Comparison of ENCODE assay signal across 23 cellular contexts in genomic region chr11:1291295-1292017, GRCh38. TPM values are rescaled to one million over a fixed set of nuclear protein-coding genes. Genes with fewer than 3 reads are reported as not detected.
DNase-seq lines count a peak whose midpoint lies in the region; ATAC-seq and TF ChIP-seq lines count a peak whose summit lies in the region.
"Had no signal": no experiment of that assay in that cellular context is flagged by ENCODE, and none has a peak within 500 bp of the region (broad histone marks: within the 10 kb centered on the region; RNA-seq: fewer than 3 reads in every experiment).

No MANE protein-coding gene starts in this region.

- no peak overlapping the region for H3K27ac ChIP-seq in neuronal stem cell (replicated peaks; ENCODE audit: low read length)
- H3K27ac ChIP-seq: BLaER1 treated with 17β-estradiol and CSF1 and Interleukin-3, amounts not matched to agents 10 nM and 100 nM; brain microvascular endothelial cell; prostate gland; SK-N-MC had no signal

- peak overlapping the region; percentile 21 for H3K14ac ChIP-seq in neuronal stem cell (ENCODE audit: low read length)

- intact Hi-C loops in natural killer cell (cut with micrococcal nuclease) (no loop called here), left ventricle myocardium superior (cut with micrococcal nuclease) (no loop called here)

- H3K36me3 ChIP-seq in neuronal stem cell (replicated peaks in 1 of 2; ENCODE audit: control insufficient read depth in 2 of 2, insufficient read depth in 2 of 2, low read length in 2 of 2) = peaks cover 31 to 67% of the 10 kb centered on the region in 2 donors

- no peak overlapping the region for H3K4ac ChIP-seq in neuronal stem cell (ENCODE audit: low read length)

- H3K27me3 Mint-ChIP-seq in natural killer cell treated with Interleukin-12 subunit alpha and Interleukin-12 subunit beta and Interleukin-15 and Interleukin-18, amount 100 ng/mL, for 72 hours = no peaks in the 10 kb centered on the region
- H3K27me3 Mint-ChIP-seq in natural killer cell (ENCODE audit: low read depth in 2 of 2) = no peaks in the 10 kb centered on the region
- H3K27me3 Mint-ChIP-seq: activated CD4-positive, alpha-beta memory T cell treated with anti-CD3 and anti-CD28 coated beads, Interleukin-2, amount 10 ng/mL, durations not matched to agents 7 days and 5 days had no signal

- peaks cover 0 to 10% of the 10 kb centered on the region in 2 donors for H3K4me1 Mint-ChIP-seq in natural killer cell treated with Interleukin-12 subunit alpha and Interleukin-12 subunit beta and Interleukin-15 and Interleukin-18, amount 100 ng/mL, for 72 hours (ENCODE audit: low read depth in 2 of 2)
- peaks cover 10 to 12% of the 10 kb centered on the region in 2 donors for H3K4me1 Mint-ChIP-seq in natural killer cell
- H3K4me1 Mint-ChIP-seq: activated CD4-positive, alpha-beta memory T cell treated with anti-CD3 and anti-CD28 coated beads, Interleukin-2, amount 10 ng/mL, durations not matched to agents 7 days and 5 days had no signal

- WGBS in neuronal stem cell (ENCODE audit: extremely low coverage in 2 of 2, insufficient read length in 2 of 2, insufficient replicate concordance in 1 of 2), 2 donors = no CpG with 5 or more reads among the region's 46 CpGs

- no peaks in the 10 kb centered on the region for H3K9me3 ChIP-seq in neuronal stem cell (replicated peaks in 1 of 2; ENCODE audit: control insufficient read depth in 2 of 2, insufficient read depth in 1 of 2, low read depth in 1 of 2, low read length in 2 of 2)
- H3K9me3 ChIP-seq: Caco-2, prostate gland had no signal

- no peak overlapping the region for H3K4me3 ChIP-seq in neuronal stem cell (ENCODE audit: low read length in 2 of 2)
- H3K4me3 ChIP-seq: BLaER1 treated with 17β-estradiol and CSF1 and Interleukin-3, amounts not matched to agents 10 nM and 100 nM; prostate gland; SK-N-MC had no signal

- no peaks in the 10 kb centered on the region for H3K4me1 ChIP-seq in neuronal stem cell (ENCODE audit: control insufficient read depth in 2 of 2, insufficient read depth in 1 of 2, low read depth in 1 of 2, low read length in 2 of 2)
- H3K4me1 ChIP-seq: BLaER1 treated with 17β-estradiol and CSF1 and Interleukin-3, amounts not matched to agents 10 nM and 100 nM; Caco-2 had no signal

- peak; percentile 32 for DNase-seq in natural killer cell treated with Interleukin-12 subunit alpha and Interleukin-12 subunit beta and Interleukin-15 and Interleukin-18, amount 100 ng/mL, for 72 hours (ENCODE audit: low spot score)
- no peak for DNase-seq in natural killer cell
- DNase-seq in left ventricle myocardium superior = peak; percentile 16
- no peak for DNase-seq in neuronal stem cell (ENCODE audit: low spot score)
- DNase-seq in NCI-H2081 (lab: John Stamatoyannopoulos, UW) = no peak
- no peak for DNase-seq in effector CD4-positive, alpha-beta T cell
- DNase-seq: activated CD4-positive, alpha-beta memory T cell treated with anti-CD3 and anti-CD28 coated beads, Interleukin-2, amount 10 ng/mL, durations not matched to agents 7 days and 5 days; activated CD4-positive, alpha-beta T cell treated with anti-CD3 and anti-CD28 coated beads for 1 hour; activated T-cell treated with anti-CD3 and anti-CD28 coated beads for 4 hours; brain microvascular endothelial cell; DMS79; GDM1; islet precursor cell; NCI-H1105; NCI-H2029; NCI-H226; NCI-H774; trophoblast cell had no signal

- H3K23ac ChIP-seq in neuronal stem cell (ENCODE audit: low read depth, low read length, poor library complexity) = peak overlapping the region; percentile 85

- ATAC-seq in natural killer cell treated with Interleukin-12 subunit alpha and Interleukin-12 subunit beta and Interleukin-15 and Interleukin-18, amount 100 ng/mL, for 72 hours = no peak
- ATAC-seq in natural killer cell (no peak), left ventricle myocardium superior (no peak), HG03521 (IDR thresholded peaks at IDR 0.05; ENCODE audit: unreplicated experiment) (no peak)

- H3K27me3 ChIP-seq in neuronal stem cell (ENCODE audit: control insufficient read depth in 3 of 3, insufficient read depth in 3 of 3, low read depth in 1 of 3, low read length in 3 of 3) = no peaks in the 10 kb centered on the region
- H3K27me3 ChIP-seq: BLaER1 treated with 17β-estradiol and CSF1 and Interleukin-3, amounts not matched to agents 10 nM and 100 nM; brain microvascular endothelial cell had no signal

- H3K27ac Mint-ChIP-seq in natural killer cell treated with Interleukin-12 subunit alpha and Interleukin-12 subunit beta and Interleukin-15 and Interleukin-18, amount 100 ng/mL, for 72 hours = no peak overlapping the region
- no peak overlapping the region for H3K27ac Mint-ChIP-seq in natural killer cell
- H3K27ac Mint-ChIP-seq: activated CD4-positive, alpha-beta memory T cell treated with anti-CD3 and anti-CD28 coated beads, Interleukin-2, amount 10 ng/mL, durations not matched to agents 7 days and 5 days had no signal

- H2BK15ac ChIP-seq in neuronal stem cell (ENCODE audit: low read length) = no peak overlapping the region

- H3K4me2 ChIP-seq in neuronal stem cell (ENCODE audit: insufficient read depth, low read length, poor library complexity, severe bottlenecking) = no peak overlapping the region
- H3K4me2 ChIP-seq: BLaER1 treated with 17β-estradiol and CSF1 and Interleukin-3, amounts not matched to agents 10 nM and 100 nM had no signal

- H3K9ac ChIP-seq in neuronal stem cell (ENCODE audit: low read depth, low read length, poor library complexity) = peak overlapping the region; percentile 44
- H3K9ac ChIP-seq: BLaER1 treated with 17β-estradiol and CSF1 and Interleukin-3, amounts not matched to agents 10 nM and 100 nM had no signal

- no peak overlapping the region for H2BK5ac ChIP-seq in neuronal stem cell (ENCODE audit: low read length)

- no peak overlapping the region for H4K91ac ChIP-seq in neuronal stem cell (ENCODE audit: low read depth, low read length, poor library complexity)

- H2AK5ac ChIP-seq in neuronal stem cell (ENCODE audit: low read depth, low read length) = no peak overlapping the region

- no peak overlapping the region for H2AFZ ChIP-seq in neuronal stem cell (ENCODE audit: low read length)

- peaks cover 23% of the 10 kb centered on the region for H3K79me1 ChIP-seq in neuronal stem cell (ENCODE audit: low read depth, low read length)

- no peaks in the 10 kb centered on the region for H3K9me3 Mint-ChIP-seq in natural killer cell treated with Interleukin-12 subunit alpha and Interleukin-12 subunit beta and Interleukin-15 and Interleukin-18, amount 100 ng/mL, for 72 hours
- no peaks in the 10 kb centered on the region for H3K9me3 Mint-ChIP-seq in natural killer cell
- H3K9me3 Mint-ChIP-seq: activated CD4-positive, alpha-beta memory T cell treated with anti-CD3 and anti-CD28 coated beads, Interleukin-2, amount 10 ng/mL, durations not matched to agents 7 days and 5 days had no signal

- H3K4me3 Mint-ChIP-seq in natural killer cell treated with Interleukin-12 subunit alpha and Interleukin-12 subunit beta and Interleukin-15 and Interleukin-18, amount 100 ng/mL, for 72 hours = no peak overlapping the region
- no peak overlapping the region for H3K4me3 Mint-ChIP-seq in natural killer cell
- H3K4me3 Mint-ChIP-seq: activated CD4-positive, alpha-beta memory T cell treated with anti-CD3 and anti-CD28 coated beads, Interleukin-2, amount 10 ng/mL, durations not matched to agents 7 days and 5 days had no signal

- no peak overlapping the region for H2BK12ac ChIP-seq in neuronal stem cell (ENCODE audit: low read length)

- no peak for TF ChIP-seq CTCF in natural killer cell (IDR thresholded peaks at IDR 0.05)

- H4K8ac ChIP-seq in neuronal stem cell (ENCODE audit: low read depth, low read length) = no peak overlapping the region

- H2BK120ac ChIP-seq in neuronal stem cell (ENCODE audit: low read depth, low read length) = no peak overlapping the region

- no peaks in the 10 kb centered on the region for H3K36me3 Mint-ChIP-seq in natural killer cell treated with Interleukin-12 subunit alpha and Interleukin-12 subunit beta and Interleukin-15 and Interleukin-18, amount 100 ng/mL, for 72 hours
- H3K36me3 Mint-ChIP-seq in natural killer cell = no peaks in the 10 kb centered on the region

- no peak overlapping the region for H3K18ac ChIP-seq in neuronal stem cell (ENCODE audit: low read length)

RNA-seq across cellular contexts. Expression of gene TOLLIP, which starts 18.0 kb away (rescaled TPM):
- total RNA-seq in natural killer cell treated with Interleukin-12 subunit alpha and Interleukin-12 subunit beta and Interleukin-15 and Interleukin-18, amount 100 ng/mL, for 72 hours = 10 to 100 TPM; 53.2 to 56.4 TPM
- total RNA-seq in natural killer cell (10 to 100 TPM; 49.3 to 61.8 (median 54.8) TPM), left ventricle myocardium superior (50.2 TPM)
- polyA plus RNA-seq in neuronal stem cell (2013, experiment 1 of 2) = 16.5 TPM
- polyA plus RNA-seq in neuronal stem cell (2013, experiment 2 of 2) = 15.3 TPM

Comparison
In these comparisons a context has a peak if more than half of its experiments do, and no peak if none do; other contexts are left out.
1. DNase-seq: peak in natural killer cell treated with Interleukin-12 subunit alpha and Interleukin-12 subunit beta and Interleukin-15 and Interleukin-18, amount 100 ng/mL, for 72 hours (single experiment) and left ventricle myocardium superior (single experiment); none in natural killer cell (single experiment), neuronal stem cell (single experiment), NCI-H2081 (0 of 2) and effector CD4-positive, alpha-beta T cell (single experiment).